Comparison of ENCODE assay signal across 8 cellular contexts in genomic region chr12:51980051-51980808, GRCh38. TPM values are rescaled to one million over a fixed set of nuclear protein-coding genes. Genes with fewer than 3 reads are reported as not detected.
DNase-seq lines count a peak whose midpoint lies in the region; ATAC-seq, FAIRE-seq and TF ChIP-seq lines count a peak whose summit lies in the region.

No MANE protein-coding gene starts in this region.

- H3K27ac ChIP-seq in coronary artery (no peak overlapping the region), lower lobe of right lung (no peak overlapping the region)

- intact Hi-C loops in lower lobe of right lung (cut with DNase I) = loop anchor here (10.0 kb wide), 1 partner anchor 65 kb away; no protein-coding TSS in a partner anchor

- H3K9me3 ChIP-seq in lower lobe of right lung = no peaks in the 10 kb centered on the region

- DNase-seq in A172 (ENCODE audit: low spot score) = peak; percentile 59
- DNase-seq in GM12892 (ENCODE audit: insufficient read length) = peak; percentile 66
- DNase-seq in NCI-H446 (lab: John Stamatoyannopoulos, UW) = peak; percentile 22 to 60
- peak; percentile 62 to 64 for DNase-seq in activated CD4-positive, alpha-beta T cell treated with anti-CD3 and anti-CD28 coated beads for 4 hours
- DNase-seq in coronary artery (ENCODE audit: low spot score) = no peak
- DNase-seq in lower lobe of right lung = peak; percentile 83
- DNase-seq in stimulated activated CD8-positive, alpha-beta memory T cell treated with anti-CD3 and anti-CD28 coated beads, Interleukin-15, amount 100 ng/mL, for 48 hours (ENCODE audit: low read depth in 2 of 2) = peak; percentile 36 to 49

- ATAC-seq in HG03108 (IDR thresholded peaks at IDR 0.05; ENCODE audit: unreplicated experiment) = peak; percentile 60
- peak; percentile 83 to 92 for ATAC-seq in lower lobe of right lung

- TF ChIP-seq CTCF in coronary artery (IDR thresholded peaks at IDR 0.05) (peak; percentile 98), lower lobe of right lung (IDR thresholded peaks at IDR 0.05) (peak; percentile 97)

- H3K36me3 ChIP-seq in lower lobe of right lung = peaks cover 89% of the 10 kb centered on the region

- no peaks in the 10 kb centered on the region for H3K27me3 ChIP-seq in lower lobe of right lung (ENCODE audit: low read depth)

- no peak overlapping the region for H3K4me3 ChIP-seq in coronary artery
- no peak overlapping the region for H3K4me3 ChIP-seq in lower lobe of right lung

- TF ChIP-seq POLR2A in GM12892 (IDR thresholded peaks at IDR 0.05; ENCODE audit: low read depth, low read length) = no peak

- FAIRE-seq in GM12892 (lab: Jason Lieb, UNC) = peak; percentile 76

- H3K4me1 ChIP-seq in lower lobe of right lung = peaks cover 40% of the 10 kb centered on the region

RNA-seq across cellular contexts. Expression of gene TAMALIN, which starts 26.5 kb away (rescaled TPM):
- 2.3 and 3.3 TPM in 2 replicates for total RNA-seq in A172 (2014; rRNA removed; shearing (Covaris generic))
- 0.57 TPM for polyA plus RNA-seq in GM12892 (2012; ENCODE audit: missing spikeins)
- total RNA-seq in lower lobe of right lung = 85.5 TPM

RNA-seq across cellular contexts. Expression of gene ACVR1B, which starts 28.7 kb away (rescaled TPM):
- 3.8 and 6.9 TPM in 2 replicates for total RNA-seq in A172 (2014; rRNA removed; shearing (Covaris generic))
- polyA plus RNA-seq in GM12892 (2012; ENCODE audit: missing spikeins) = 0.42 TPM
- 34.9 TPM for total RNA-seq in lower lobe of right lung

Comparison
In these comparisons a context has a peak if more than half of its experiments do, and no peak if none do; other contexts are left out.
1. RNA of gene TAMALIN, which starts 26.5 kb away (total RNA-seq): 85.5 TPM in lower lobe of right lung (single experiment); 2.3 to 3.3 TPM in A172; every median in the first group is over 10 times any median in the second.